23 cellular contexts compared by ENCODE assay signal in the genomic region with DNA sequence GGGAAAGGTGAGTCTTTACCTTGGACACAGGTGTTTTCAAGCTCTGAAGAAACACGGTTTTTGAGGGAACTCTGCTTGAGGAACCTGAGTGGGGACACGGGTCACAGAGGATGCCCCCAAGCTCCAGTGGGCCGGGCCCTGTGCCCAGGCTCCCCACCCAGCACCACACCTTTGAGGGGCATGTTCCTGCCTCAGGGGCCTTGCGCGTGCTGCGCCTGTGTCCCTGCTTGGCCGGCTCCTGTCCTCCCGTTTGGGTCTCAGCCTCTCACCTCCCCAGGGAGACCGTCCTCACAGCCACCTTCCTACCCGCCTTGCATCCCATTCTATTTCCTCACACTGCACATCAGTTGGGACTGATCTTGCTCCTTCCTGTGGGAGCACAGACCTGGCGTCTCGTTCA. TPM values are rescaled to one million over a fixed set of nuclear protein-coding genes. Genes with fewer than 3 reads are reported as not detected.
DNase-seq lines count a peak whose midpoint lies in the region; ATAC-seq, FAIRE-seq and TF ChIP-seq lines count a peak whose summit lies in the region.
"Had no signal": no experiment of that assay in that cellular context is flagged by ENCODE, and none has a peak within 500 bp of the region (broad histone marks: within the 10 kb centered on the region; RNA-seq: fewer than 3 reads in every experiment).

No MANE protein-coding gene starts in this region.

- no peak overlapping the region for H2BK5ac ChIP-seq in H1 (ENCODE audit: low read depth, low read length)

- no peak overlapping the region for H3K56ac ChIP-seq in H1 (replicated peaks; ENCODE audit: insufficient read length, low read depth, low read length)

- H2BK15ac ChIP-seq in H1 (ENCODE audit: low read length) = no peak overlapping the region

- no peak overlapping the region for H2BK20ac ChIP-seq in H1 (ENCODE audit: low read length)

- H3K9me3 ChIP-seq in BLaER1 (no peaks in the 10 kb centered on the region), H1 (ENCODE audit: insufficient read depth in 2 of 2, low read depth in 1 of 2, low read length in 1 of 2) (peaks cover under 1 to 1% of the 10 kb centered on the region in 2 experiments; a peak in 2 of 4 replicates)
- H3K9me3 ChIP-seq: BE2C, HAP-1 had no signal

- CTCF ChIA-PET in H1 (lab: Charles Lee; ENCODE audit: partially characterized antibody) = no interaction called here

- H3K4me3 ChIP-seq in BLaER1 (no peak overlapping the region), H1 (ENCODE audit: extremely low read depth in 1 of 4, insufficient read depth in 2 of 4, low read depth in 3 of 4, low read length in 4 of 4) (no peak overlapping the region)
- H3K4me3 ChIP-seq: GM23338, HAP-1 had no signal

- no peak overlapping the region for H3K4ac ChIP-seq in H1 (replicated peaks; ENCODE audit: insufficient read length, low read depth, low read length)

- no peak for FAIRE-seq in H1 (lab: Jason Lieb, UNC)
- FAIRE-seq: A204.1, GM12891, GM18507, H54 had no signal

- DNase-seq in Right ventricle myocardium inferior (ENCODE audit: missing footprints) = peak; percentile 45
- no peak for DNase-seq in Right ventricle myocardium superior
- DNase-seq in H1 (ENCODE audit: low read depth in 1 of 2, low spot score in 2 of 2) = no peak
- no peak for DNase-seq in NK-92 (lab: John Stamatoyannopoulos, UW; ENCODE audit: unreplicated experiment)
- DNase-seq in activated CD8-positive, alpha-beta memory T cell treated with anti-CD3 and anti-CD28 coated beads, Interleukin-2, amount 50 U/mL, for 48 hours = no peak
- DNase-seq: AML-193, BE2C, C1 segment of cervical spinal cord, Calu3, COR-L47, DMS53, DMS79 treated with DMSO at 0.1 percent for 48 hours, GF-D8 had no signal

- peak overlapping the region; percentile 6; the same call in 1 of the 2 replicates for H3K27ac ChIP-seq in BLaER1
- H3K27ac ChIP-seq in H1 (ENCODE audit: low read depth, low read length) = no peak overlapping the region
- H3K27ac ChIP-seq: 22Rv1 had no signal

- peaks cover 12% of the 10 kb centered on the region; the same call in 1 of the 2 replicates for H3K79me1 ChIP-seq in H1 (ENCODE audit: low read depth, low read length)

- no peak overlapping the region for H3K23ac ChIP-seq in H1 (ENCODE audit: insufficient read length)

- no peak overlapping the region for H3K14ac ChIP-seq in H1 (ENCODE audit: insufficient read length)

- TF ChIP-seq CTCF in H1 (IDR thresholded peaks at IDR 0.05; ENCODE audit: control extremely low read depth in 1 of 3, insufficient read depth in 1 of 3, low read depth in 1 of 3, low read length in 3 of 3) = no peak

- peak overlapping the region; percentile 33; the same call in 1 of the 2 replicates for H3K4me2 ChIP-seq in BLaER1
- H3K4me2 ChIP-seq in H1 (ENCODE audit: insufficient read depth in 1 of 2, low read depth in 2 of 2, low read length in 2 of 2) = no peak overlapping the region
- H3K4me2 ChIP-seq: GM23338 had no signal

- H3K79me2 ChIP-seq in H1 (ENCODE audit: control insufficient read depth in 1 of 2, insufficient read depth in 2 of 2, low read length in 2 of 2) = peaks cover 0 to 7% of the 10 kb centered on the region in 2 experiments; a peak in 1 of 4 replicates

- no peak for TF ChIP-seq RAD21 in H1 (IDR thresholded peaks at IDR 0.05 in 1 of 2, conservative IDR thresholded peaks at IDR 0.05 in 1 of 2; ENCODE audit: low read depth in 2 of 2, low read length in 2 of 2)

- H3K23me2 ChIP-seq in H1 (ENCODE audit: low read depth, low read length) = peaks cover 10% of the 10 kb centered on the region; the same call in 1 of the 2 replicates

- ATAC-seq in Right ventricle myocardium inferior (no peak), Right ventricle myocardium superior (ENCODE audit: poor library complexity) (no peak)
- ATAC-seq: GM23338 had no signal

- no peak overlapping the region for H2AFZ ChIP-seq in H1 (ENCODE audit: low read length)
- H2AFZ ChIP-seq: GM23338 had no signal

- peak overlapping the region; percentile 39 for H4K8ac ChIP-seq in H1 (ENCODE audit: extremely low read depth, insufficient read depth, low read length)

- no peak overlapping the region for H2BK12ac ChIP-seq in H1 (ENCODE audit: low read depth, low read length)

- TF ChIP-seq EP300 in H1 (IDR thresholded peaks at IDR 0.05; ENCODE audit: borderline replicate concordance in 1 of 2, low read depth in 2 of 2, low read length in 2 of 2) = no peak

- POLR2A ChIA-PET in H1 (lab: Charles Lee; ENCODE audit: partially characterized antibody) = interaction anchor here (1.1 kb wide), 1 partner anchor 11 kb away, joined by 3 read pairs; no protein-coding TSS in a partner anchor

- H3K9ac ChIP-seq in BLaER1 = no peak overlapping the region
- H3K9ac ChIP-seq in H1 (replicated peaks in 1 of 4; ENCODE audit: extremely low read depth in 1 of 4, low read depth in 3 of 4, low read length in 3 of 4) = no peak overlapping the region

- H3K4me1 ChIP-seq in BLaER1 (peaks cover 44% of the 10 kb centered on the region), H1 (replicated peaks in 1 of 4; ENCODE audit: control insufficient read depth in 3 of 4, insufficient read depth in 4 of 4, low read length in 3 of 4) (peaks cover 0 to 25% (median 18%) of the 10 kb centered on the region in 4 experiments; a peak in 6 of 7 replicates)
- H3K4me1 ChIP-seq: BE2C, HAP-1 had no signal

- 92% methylated on average over 12 of the region's 12 CpGs; no CpG with 5 or more reads in 1 of the 2 experiments for WGBS in H1 (ENCODE audit: extremely low coverage in 1 of 2, insufficient coverage in 1 of 2, insufficient read length in 1 of 2, insufficient replicate concordance in 2 of 2, low coverage in 1 of 2, low lambda C conversion rate in 2 of 2, missing lambda C conversion rate in 1 of 2), 2 experiments

- H3K36me3 ChIP-seq in BLaER1 (peaks cover 20% of the 10 kb centered on the region; the same call in 1 of the 2 replicates), H1 (ENCODE audit: control insufficient read depth in 2 of 4, insufficient read depth in 4 of 4, low read length in 3 of 4) (no peaks in the 10 kb centered on the region)
- H3K36me3 ChIP-seq: BE2C, HAP-1 had no signal

- H3K27me3 ChIP-seq in BLaER1 (no peaks in the 10 kb centered on the region), H1 (replicated peaks in 1 of 4; ENCODE audit: control insufficient read depth in 3 of 4, extremely low read depth in 1 of 4, insufficient read depth in 3 of 4, low read length in 3 of 4) (no peaks in the 10 kb centered on the region)
- H3K27me3 ChIP-seq: BE2C had no signal

- no peak overlapping the region for H4K5ac ChIP-seq in H1 (ENCODE audit: insufficient read length, low read depth, low read length)

- TF ChIP-seq POLR2A in H1 (IDR thresholded peaks at IDR 0.05; ENCODE audit: control extremely low read depth in 1 of 2, low read depth in 2 of 2, low read length in 2 of 2) = no peak

- no peak overlapping the region for H2BK120ac ChIP-seq in H1 (replicated peaks; ENCODE audit: low read depth, low read length)

- intact Hi-C loops in Right ventricle myocardium inferior (cut with DNase I) = no loop called here
- intact Hi-C loops in Right ventricle myocardium superior (cut with DNase I) = no loop called here

- peak overlapping the region; percentile 62 for H4K91ac ChIP-seq in H1 (replicated peaks; ENCODE audit: insufficient read length, low read length)

- H3K18ac ChIP-seq in H1 (ENCODE audit: extremely low read depth, low read length) = no peak overlapping the region

- H4K20me1 ChIP-seq in BLaER1 (peaks cover 87% of the 10 kb centered on the region), H1 (replicated peaks in 1 of 2; ENCODE audit: control insufficient read depth in 1 of 2, insufficient read depth in 2 of 2, low read length in 2 of 2) (peaks cover 3 to 20% of the 10 kb centered on the region in 2 experiments)

- H2AK5ac ChIP-seq in H1 (ENCODE audit: low read depth, low read length) = no peak overlapping the region

TF ChIP-seq in H1, 55 proteins besides CTCF, POLR2A, EP300 and RAD21:
- TF ChIP-seq POU5F1 (IDR thresholded peaks at IDR 0.05; ENCODE audit: low read depth, low read length) = no peak
TF ChIP-seq in H1: peak in this region for 0.

RNA-seq across cellular contexts. Expression of gene PIP5K1C, which starts 21.1 kb away (rescaled TPM):
- total RNA-seq in Right ventricle myocardium inferior (34.7 TPM), Right ventricle myocardium superior (31.6 TPM)
- total RNA-seq in H1 (2021; fragmentation: NEBNext Ultra II Directional; extraction: Animal tissue kit (Norgen Biotek cat#: 25700)) = 31.3 and 32.9 TPM in 2 replicates
- 10.6 and 20.4 TPM in 2 replicates for polyA plus RNA-seq in H1 (2011; rRNA removed)
- 7.1 TPM for polyA plus RNA-seq in H1 (2011; cell fraction: cytosol; rRNA removed)
- 30.2 TPM for polyA plus RNA-seq in H1 (2011; cell fraction: nucleus; rRNA removed)
- polyA plus RNA-seq in H1 (2012, experiment 1 of 2) = 18.6 to 28.3 TPM (median 25.8 TPM) in 4 replicates
- 19.0 TPM for polyA plus RNA-seq in H1 (2012, experiment 2 of 2)
- polyA plus RNA-seq in H1 (2013, experiment 1 of 2) = 19.7 TPM
- polyA plus RNA-seq in H1 (2013, experiment 2 of 2) = 18.8 TPM
- polyA minus RNA-seq in H1 (2011; rRNA and poly(A)+ RNA removed) = 21.0 and 23.7 TPM in 2 replicates
- 19.8 TPM for polyA minus RNA-seq in H1 (2011; cell fraction: cytosol; rRNA and poly(A)+ RNA removed)
- polyA minus RNA-seq in H1 (2011; cell fraction: nucleus; rRNA and poly(A)+ RNA removed) = 19.9 TPM

RNA-seq across cellular contexts. Expression of gene TJP3, which starts 29.0 kb away (rescaled TPM):
- total RNA-seq in Right ventricle myocardium inferior (0.62 TPM), Right ventricle myocardium superior (not detected)
- total RNA-seq in H1 (2021; fragmentation: NEBNext Ultra II Directional; extraction: Animal tissue kit (Norgen Biotek cat#: 25700)) = 24.6 and 26.1 TPM in 2 replicates
- polyA plus RNA-seq in H1 (2011; rRNA removed) = 17.1 and 30.2 TPM in 2 replicates
- 22.0 TPM for polyA plus RNA-seq in H1 (2011; cell fraction: cytosol; rRNA removed)
- 41.8 TPM for polyA plus RNA-seq in H1 (2011; cell fraction: nucleus; rRNA removed)
- 29.8 to 44.6 TPM (median 40.4 TPM) in 4 replicates for polyA plus RNA-seq in H1 (2012, experiment 1 of 2)
- 36.2 TPM for polyA plus RNA-seq in H1 (2012, experiment 2 of 2)
- 37.5 TPM for polyA plus RNA-seq in H1 (2013, experiment 1 of 2)
- 30.4 TPM for polyA plus RNA-seq in H1 (2013, experiment 2 of 2)
- polyA minus RNA-seq in H1 (2011; rRNA and poly(A)+ RNA removed) = 9.9 and 14.4 TPM in 2 replicates
- 18.3 TPM for polyA minus RNA-seq in H1 (2011; cell fraction: cytosol; rRNA and poly(A)+ RNA removed)
- 12.6 TPM for polyA minus RNA-seq in H1 (2011; cell fraction: nucleus; rRNA and poly(A)+ RNA removed)
- total RNA-seq: Daoy had no signal
- polyA plus RNA-seq: AG04450 had no signal

RNA-seq across cellular contexts. Expression of gene CACTIN, which starts 52.5 kb away (rescaled TPM):
- 12.6 TPM for total RNA-seq in Right ventricle myocardium inferior
- 13.7 TPM for total RNA-seq in Right ventricle myocardium superior
- total RNA-seq in H1 (2021; fragmentation: NEBNext Ultra II Directional; extraction: Animal tissue kit (Norgen Biotek cat#: 25700)) = 29.9 and 36.2 TPM in 2 replicates
- 25.8 and 44.1 TPM in 2 replicates for polyA plus RNA-seq in H1 (2011; rRNA removed)
- 33.5 TPM for polyA plus RNA-seq in H1 (2011; cell fraction: cytosol; rRNA removed)
- 65.4 TPM for polyA plus RNA-seq in H1 (2011; cell fraction: nucleus; rRNA removed)
- 15.6 to 34.3 TPM (median 26.9 TPM) in 4 replicates for polyA plus RNA-seq in H1 (2012, experiment 1 of 2)
- 19.2 TPM for polyA plus RNA-seq in H1 (2012, experiment 2 of 2)
- polyA plus RNA-seq in H1 (2013, experiment 1 of 2) = 28.0 TPM
- polyA plus RNA-seq in H1 (2013, experiment 2 of 2) = 26.4 TPM
- 7.5 and 9.4 TPM in 2 replicates for polyA minus RNA-seq in H1 (2011; rRNA and poly(A)+ RNA removed)
- polyA minus RNA-seq in H1 (2011; cell fraction: cytosol; rRNA and poly(A)+ RNA removed) = 17.5 TPM
- polyA minus RNA-seq in H1 (2011; cell fraction: nucleus; rRNA and poly(A)+ RNA removed) = 16.0 TPM

Comparison
In these comparisons a context has a peak if more than half of its experiments do, and no peak if none do; other contexts are left out.
1. RNA of gene TJP3, which starts 29.0 kb away (total RNA-seq): 24.6 to 26.1 TPM in H1; 0.62 TPM in Right ventricle myocardium inferior (single experiment) and not detected in Right ventricle myocardium superior (single experiment); every median in the first group is over 10 times any median in the second.